Comparison of ENCODE assay signal across 15 cellular contexts in genomic region chrX:132031867-132032266, GRCh38. TPM values are rescaled to one million over a fixed set of nuclear protein-coding genes. Genes with fewer than 3 reads are reported as not detected.
DNase-seq lines count a peak whose midpoint lies in the region; ATAC-seq, FAIRE-seq and TF ChIP-seq lines count a peak whose summit lies in the region.
"Had no signal": no experiment of that assay in that cellular context is flagged by ENCODE, and none has a peak within 500 bp of the region (broad histone marks: within the 10 kb centered on the region; RNA-seq: fewer than 3 reads in every experiment).

No MANE protein-coding gene starts in this region.

- no peaks in the 10 kb centered on the region for H3K36me3 ChIP-seq in astrocyte (ENCODE audit: insufficient read depth, low read length)
- H3K36me3 ChIP-seq in left lung, result no peaks in the 10 kb centered on the region
- H3K36me3 ChIP-seq: SJSA1, upper lobe of right lung had no signal

- no peak overlapping the region for H2AFZ ChIP-seq in astrocyte (ENCODE audit: low read depth, low read length)
- H2AFZ ChIP-seq: GM23248 had no signal

- DNase-seq in activated T-cell treated with anti-CD3 and anti-CD28 coated beads, Interleukin-2, amount 50 U/mL, for 72 hours, result no peak
- no peak for DNase-seq in activated T-cell treated with anti-CD3 and anti-CD28 coated beads, Interleukin-2, amount 50 U/mL, for 4 hours
- DNase-seq in NCI-H226 (peak; percentile 7), astrocyte (ENCODE audit: low read depth) (no peak), left lung (no peak), kidney glomerular epithelial cell (lab: John Stamatoyannopoulos, UW) (no peak)
- no peak for DNase-seq in effector CD8-positive, alpha-beta T cell (lab: John Stamatoyannopoulos, UW)
- DNase-seq: amniotic stem cell, DMS53, GM23248, mesendoderm, NCI-H2171, upper lobe of right lung had no signal

- FAIRE-seq in astrocyte (lab: Jason Lieb, UNC), result no peak

- H3K79me2 ChIP-seq in astrocyte (ENCODE audit: insufficient read depth, low read length), result no peaks in the 10 kb centered on the region

- no peak overlapping the region for H3K4me3 ChIP-seq in astrocyte (ENCODE audit: insufficient read depth, low read depth, low read length)
- H3K4me3 ChIP-seq in left lung, result no peak overlapping the region
- H3K4me3 ChIP-seq: GM23248, SJSA1, upper lobe of right lung had no signal

- H3K27ac ChIP-seq in astrocyte (ENCODE audit: low read depth, low read length) (no peak overlapping the region), left lung (no peak overlapping the region)
- H3K27ac ChIP-seq: GM23248, SJSA1, upper lobe of right lung had no signal

- no peak overlapping the region for H3K27ac Mint-ChIP-seq in activated T-cell treated with anti-CD3 and anti-CD28 coated beads, Interleukin-2, amount 50 U/mL, for 72 hours
- H3K27ac Mint-ChIP-seq in astrocyte (ENCODE audit: unreplicated experiment), result no peak overlapping the region
- no peak overlapping the region for H3K27ac Mint-ChIP-seq in stimulated activated naive CD8-positive, alpha-beta T cell treated with anti-CD3 and anti-CD28 coated beads, Interleukin-15, Interleukin-2, amounts not matched to agents 100 ng/mL and 50 ng/mL, for 24 hours

- H3K27me3 Mint-ChIP-seq in activated T-cell treated with anti-CD3 and anti-CD28 coated beads, Interleukin-2, amount 50 U/mL, for 72 hours (ENCODE audit: low read depth), result peaks cover 30% of the 10 kb centered on the region
- no peaks in the 10 kb centered on the region for H3K27me3 Mint-ChIP-seq in activated T-cell treated with anti-CD3 and anti-CD28 coated beads, Interleukin-2, amount 50 U/mL, for 4 hours (ENCODE audit: low read depth)
- H3K27me3 Mint-ChIP-seq in astrocyte (ENCODE audit: low read depth, unreplicated experiment), result no peaks in the 10 kb centered on the region
- no peaks in the 10 kb centered on the region for H3K27me3 Mint-ChIP-seq in stimulated activated naive CD8-positive, alpha-beta T cell treated with anti-CD3 and anti-CD28 coated beads, Interleukin-15, Interleukin-2, amounts not matched to agents 100 ng/mL and 50 ng/mL, for 24 hours

- H3K36me3 Mint-ChIP-seq in activated T-cell treated with anti-CD3 and anti-CD28 coated beads, Interleukin-2, amount 50 U/mL, for 72 hours (ENCODE audit: insufficient read depth in 2 of 2), result peaks cover 2 to 3% of the 10 kb centered on the region in 2 donors
- peaks cover 11% of the 10 kb centered on the region for H3K36me3 Mint-ChIP-seq in activated T-cell treated with anti-CD3 and anti-CD28 coated beads, Interleukin-2, amount 50 U/mL, for 4 hours (ENCODE audit: insufficient read depth)
- H3K36me3 Mint-ChIP-seq in astrocyte (ENCODE audit: low read depth, unreplicated experiment), result peaks cover 4% of the 10 kb centered on the region
- peaks cover 35% of the 10 kb centered on the region for H3K36me3 Mint-ChIP-seq in stimulated activated naive CD8-positive, alpha-beta T cell treated with anti-CD3 and anti-CD28 coated beads, Interleukin-15, Interleukin-2, amounts not matched to agents 100 ng/mL and 50 ng/mL, for 24 hours (ENCODE audit: low read depth)

- no peaks in the 10 kb centered on the region for H3K9me3 Mint-ChIP-seq in activated T-cell treated with anti-CD3 and anti-CD28 coated beads, Interleukin-2, amount 50 U/mL, for 72 hours
- no peaks in the 10 kb centered on the region for H3K9me3 Mint-ChIP-seq in activated T-cell treated with anti-CD3 and anti-CD28 coated beads, Interleukin-2, amount 50 U/mL, for 4 hours
- H3K9me3 Mint-ChIP-seq in astrocyte (ENCODE audit: unreplicated experiment), result no peaks in the 10 kb centered on the region
- no peaks in the 10 kb centered on the region for H3K9me3 Mint-ChIP-seq in stimulated activated naive CD8-positive, alpha-beta T cell treated with anti-CD3 and anti-CD28 coated beads, Interleukin-15, Interleukin-2, amounts not matched to agents 100 ng/mL and 50 ng/mL, for 24 hours

- H3K27me3 ChIP-seq in astrocyte (ENCODE audit: insufficient read depth, low read length) (no peaks in the 10 kb centered on the region), left lung (peaks cover 0 to 8% of the 10 kb centered on the region in 2 donors)
- H3K27me3 ChIP-seq: SJSA1, upper lobe of right lung had no signal

- ATAC-seq in activated T-cell treated with anti-CD3 and anti-CD28 coated beads, Interleukin-2, amount 50 U/mL, for 72 hours (replicated peaks in 1 of 2), result no peak
- ATAC-seq in activated T-cell treated with anti-CD3 and anti-CD28 coated beads, Interleukin-2, amount 50 U/mL, for 4 hours, result no peak
- no peak for ATAC-seq in left lung
- ATAC-seq: upper lobe of right lung had no signal

- H3K9me3 ChIP-seq in astrocyte (ENCODE audit: insufficient read depth, low read depth, low read length) (no peaks in the 10 kb centered on the region), left lung (no peaks in the 10 kb centered on the region)
- H3K9me3 ChIP-seq: SJSA1, upper lobe of right lung had no signal

- TF ChIP-seq CTCF in astrocyte (IDR thresholded peaks at IDR 0.05; ENCODE audit: insufficient read depth, low read depth, low read length) (no peak), left lung (IDR thresholded peaks at IDR 0.05) (no peak)

- H3K4me3 Mint-ChIP-seq in activated T-cell treated with anti-CD3 and anti-CD28 coated beads, Interleukin-2, amount 50 U/mL, for 72 hours, result peak overlapping the region; percentile 42 to 48
- H3K4me3 Mint-ChIP-seq in activated T-cell treated with anti-CD3 and anti-CD28 coated beads, Interleukin-2, amount 50 U/mL, for 4 hours, result no peak overlapping the region
- H3K4me3 Mint-ChIP-seq in astrocyte (ENCODE audit: unreplicated experiment), result peak overlapping the region; percentile 6
- peak overlapping the region; percentile 23 for H3K4me3 Mint-ChIP-seq in stimulated activated naive CD8-positive, alpha-beta T cell treated with anti-CD3 and anti-CD28 coated beads, Interleukin-15, Interleukin-2, amounts not matched to agents 100 ng/mL and 50 ng/mL, for 24 hours

- intact Hi-C loops in left lung (cut with DNase I), result no loop called here

- no peak overlapping the region for H3K9ac ChIP-seq in astrocyte (ENCODE audit: low read length)
- H3K9ac ChIP-seq: GM23248 had no signal

- H3K4me1 Mint-ChIP-seq in activated T-cell treated with anti-CD3 and anti-CD28 coated beads, Interleukin-2, amount 50 U/mL, for 72 hours (ENCODE audit: low read depth), result peaks cover 68% of the 10 kb centered on the region
- H3K4me1 Mint-ChIP-seq in activated T-cell treated with anti-CD3 and anti-CD28 coated beads, Interleukin-2, amount 50 U/mL, for 4 hours (ENCODE audit: low read depth), result peaks cover 61% of the 10 kb centered on the region
- peaks cover 36% of the 10 kb centered on the region for H3K4me1 Mint-ChIP-seq in astrocyte (ENCODE audit: low read depth, unreplicated experiment)
- peaks cover 77% of the 10 kb centered on the region for H3K4me1 Mint-ChIP-seq in stimulated activated naive CD8-positive, alpha-beta T cell treated with anti-CD3 and anti-CD28 coated beads, Interleukin-15, Interleukin-2, amounts not matched to agents 100 ng/mL and 50 ng/mL, for 24 hours (ENCODE audit: low read depth)

- H4K20me1 ChIP-seq in astrocyte (ENCODE audit: insufficient read depth, low read length), result no peaks in the 10 kb centered on the region

- H3K4me2 ChIP-seq in astrocyte (ENCODE audit: low read length), result no peak overlapping the region

- H3K4me1 ChIP-seq in astrocyte (ENCODE audit: insufficient read depth, low read length), result no peaks in the 10 kb centered on the region
- no peaks in the 10 kb centered on the region for H3K4me1 ChIP-seq in left lung
- H3K4me1 ChIP-seq: SJSA1, upper lobe of right lung had no signal

RNA-seq across cellular contexts. Expression of gene STK26, which starts 8.8 kb away (rescaled TPM):
- total RNA-seq in activated T-cell treated with anti-CD3 and anti-CD28 coated beads, Interleukin-2, amount 50 U/mL, for 72 hours, result 10 to 100 TPM; 57.9 to 73.4 TPM
- total RNA-seq in activated T-cell treated with anti-CD3 and anti-CD28 coated beads, Interleukin-2, amount 50 U/mL, for 4 hours, result 10 to 100 TPM; 42.7 to 51.9 (median 50.7) TPM
- 64.7 and 69.4 TPM in 2 replicates for total RNA-seq in astrocyte
- 10 to 100 TPM; 18.0 to 21.2 TPM for total RNA-seq in left lung
